In the genomic region with DNA sequence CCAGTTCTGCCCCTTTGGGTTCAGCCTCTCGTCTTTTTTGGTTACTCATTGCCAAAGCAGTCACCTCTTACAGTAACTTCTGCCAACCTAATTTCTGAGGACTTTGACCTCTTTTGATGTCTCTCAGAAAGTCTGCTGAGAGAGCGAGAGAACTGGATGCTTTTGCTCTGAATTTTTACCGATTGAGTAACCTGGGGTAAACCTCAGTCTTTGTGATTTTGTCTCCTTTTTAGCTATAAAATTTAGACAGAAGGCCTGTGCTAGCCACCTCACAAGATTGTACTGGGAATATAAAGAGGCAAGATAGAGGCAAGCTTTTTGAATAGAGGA, we compare ENCODE assay signal across 1 cellular context.
TF ChIP-seq lines count a peak whose summit lies in the region.

No MANE protein-coding gene starts in this region.

TF ChIP-seq in HepG2, 621 proteins besides CTCF, POLR2A, EP300 and RAD21 (continued from another document and continues in another):
- TF ChIP-seq, protein P1, sequence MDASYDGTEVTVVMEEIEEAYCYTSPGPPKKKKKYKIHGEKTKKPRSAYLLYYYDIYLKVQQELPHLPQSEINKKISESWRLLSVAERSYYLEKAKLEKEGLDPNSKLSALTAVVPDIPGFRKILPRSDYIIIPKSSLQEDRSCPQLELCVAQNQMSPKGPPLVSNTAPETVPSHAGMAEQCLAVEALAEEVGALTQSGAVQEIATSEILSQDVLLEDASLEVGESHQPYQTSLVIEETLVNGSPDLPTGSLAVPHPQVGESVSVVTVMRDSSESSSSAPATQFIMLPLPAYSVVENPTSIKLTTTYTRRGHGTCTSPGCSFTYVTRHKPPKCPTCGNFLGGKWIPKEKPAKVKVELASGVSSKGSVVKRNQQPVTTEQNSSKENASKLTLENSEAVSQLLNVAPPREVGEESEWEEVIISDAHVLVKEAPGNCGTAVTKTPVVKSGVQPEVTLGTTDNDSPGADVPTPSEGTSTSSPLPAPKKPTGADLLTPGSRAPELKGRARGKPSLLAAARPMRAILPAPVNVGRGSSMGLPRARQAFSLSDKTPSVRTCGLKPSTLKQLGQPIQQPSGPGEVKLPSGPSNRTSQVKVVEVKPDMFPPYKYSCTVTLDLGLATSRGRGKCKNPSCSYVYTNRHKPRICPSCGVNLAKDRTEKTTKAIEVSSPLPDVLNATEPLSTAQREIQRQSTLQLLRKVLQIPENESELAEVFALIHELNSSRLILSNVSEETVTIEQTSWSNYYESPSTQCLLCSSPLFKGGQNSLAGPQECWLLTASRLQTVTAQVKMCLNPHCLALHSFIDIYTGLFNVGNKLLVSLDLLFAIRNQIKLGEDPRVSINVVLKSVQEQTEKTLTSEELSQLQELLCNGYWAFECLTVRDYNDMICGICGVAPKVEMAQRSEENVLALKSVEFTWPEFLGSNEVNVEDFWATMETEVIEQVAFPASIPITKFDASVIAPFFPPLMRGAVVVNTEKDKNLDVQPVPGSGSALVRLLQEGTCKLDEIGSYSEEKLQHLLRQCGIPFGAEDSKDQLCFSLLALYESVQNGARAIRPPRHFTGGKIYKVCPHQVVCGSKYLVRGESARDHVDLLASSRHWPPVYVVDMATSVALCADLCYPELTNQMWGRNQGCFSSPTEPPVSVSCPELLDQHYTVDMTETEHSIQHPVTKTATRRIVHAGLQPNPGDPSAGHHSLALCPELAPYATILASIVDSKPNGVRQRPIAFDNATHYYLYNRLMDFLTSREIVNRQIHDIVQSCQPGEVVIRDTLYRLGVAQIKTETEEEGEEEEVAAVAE (CRISPR knock-in tag; IDR thresholded peaks at IDR 0.05; ENCODE audit: borderline replicate concordance), result peak; percentile 53; the same call in 1 of the 2 replicates
- TF ChIP-seq NFKBIZ (CRISPR knock-in tag; IDR thresholded peaks at IDR 0.05), result peak; percentile 90
- TF ChIP-seq, protein P2, sequence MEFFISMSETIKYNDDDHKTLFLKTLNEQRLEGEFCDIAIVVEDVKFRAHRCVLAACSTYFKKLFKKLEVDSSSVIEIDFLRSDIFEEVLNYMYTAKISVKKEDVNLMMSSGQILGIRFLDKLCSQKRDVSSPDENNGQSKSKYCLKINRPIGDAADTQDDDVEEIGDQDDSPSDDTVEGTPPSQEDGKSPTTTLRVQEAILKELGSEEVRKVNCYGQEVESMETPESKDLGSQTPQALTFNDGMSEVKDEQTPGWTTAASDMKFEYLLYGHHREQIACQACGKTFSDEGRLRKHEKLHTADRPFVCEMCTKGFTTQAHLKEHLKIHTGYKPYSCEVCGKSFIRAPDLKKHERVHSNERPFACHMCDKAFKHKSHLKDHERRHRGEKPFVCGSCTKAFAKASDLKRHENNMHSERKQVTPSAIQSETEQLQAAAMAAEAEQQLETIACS (CRISPR knock-in tag; IDR thresholded peaks at IDR 0.05), result no peak
- TF ChIP-seq SP140L (CRISPR knock-in tag; IDR thresholded peaks at IDR 0.05; ENCODE audit: borderline replicate concordance), result 0 out of 2 replicates have a peak, but pooled peaks have one; percentile 68
- no peak for TF ChIP-seq ZNF354B (CRISPR knock-in tag; IDR thresholded peaks at IDR 0.05)
- TF ChIP-seq ZBTB1 (CRISPR knock-in tag; IDR thresholded peaks at IDR 0.05; ENCODE audit: borderline replicate concordance), result no peak
- peak; percentile 45; the same call in 1 of the 2 replicates for TF ChIP-seq POLR2AphosphoS5 (IDR thresholded peaks at IDR 0.05; ENCODE audit: low read depth, low read length)
- no peak for TF ChIP-seq GABPA (IDR thresholded peaks at IDR 0.05; ENCODE audit: low read depth, low read length)
- TF ChIP-seq GABPA (CRISPR knock-in tag; IDR thresholded peaks at IDR 0.05; ENCODE audit: low read depth), result no peak
- no peak for TF ChIP-seq POLR2AphosphoS2 (IDR thresholded peaks at IDR 0.05; ENCODE audit: low read depth, low read length)
- peak; percentile 92 for TF ChIP-seq RXRB (CRISPR knock-in tag; IDR thresholded peaks at IDR 0.05; ENCODE audit: borderline replicate concordance)
- TF ChIP-seq ZNF652 (CRISPR knock-in tag; IDR thresholded peaks at IDR 0.05; ENCODE audit: borderline replicate concordance, low read depth), result peak; percentile 78; the same call in 1 of the 2 replicates
- TF ChIP-seq POGZ (CRISPR knock-in tag; IDR thresholded peaks at IDR 0.05), result peak; percentile 79
- no peak for TF ChIP-seq ZNF619 (CRISPR knock-in tag; IDR thresholded peaks at IDR 0.05)
- TF ChIP-seq, protein P3, sequence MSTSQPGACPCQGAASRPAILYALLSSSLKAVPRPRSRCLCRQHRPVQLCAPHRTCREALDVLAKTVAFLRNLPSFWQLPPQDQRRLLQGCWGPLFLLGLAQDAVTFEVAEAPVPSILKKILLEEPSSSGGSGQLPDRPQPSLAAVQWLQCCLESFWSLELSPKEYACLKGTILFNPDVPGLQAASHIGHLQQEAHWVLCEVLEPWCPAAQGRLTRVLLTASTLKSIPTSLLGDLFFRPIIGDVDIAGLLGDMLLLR (CRISPR knock-in tag; IDR thresholded peaks at IDR 0.05), result no peak
- TF ChIP-seq ZNF878 (CRISPR knock-in tag; IDR thresholded peaks at IDR 0.05), result peak; percentile 47; the same call in 1 of the 2 replicates
- TF ChIP-seq, protein P4, sequence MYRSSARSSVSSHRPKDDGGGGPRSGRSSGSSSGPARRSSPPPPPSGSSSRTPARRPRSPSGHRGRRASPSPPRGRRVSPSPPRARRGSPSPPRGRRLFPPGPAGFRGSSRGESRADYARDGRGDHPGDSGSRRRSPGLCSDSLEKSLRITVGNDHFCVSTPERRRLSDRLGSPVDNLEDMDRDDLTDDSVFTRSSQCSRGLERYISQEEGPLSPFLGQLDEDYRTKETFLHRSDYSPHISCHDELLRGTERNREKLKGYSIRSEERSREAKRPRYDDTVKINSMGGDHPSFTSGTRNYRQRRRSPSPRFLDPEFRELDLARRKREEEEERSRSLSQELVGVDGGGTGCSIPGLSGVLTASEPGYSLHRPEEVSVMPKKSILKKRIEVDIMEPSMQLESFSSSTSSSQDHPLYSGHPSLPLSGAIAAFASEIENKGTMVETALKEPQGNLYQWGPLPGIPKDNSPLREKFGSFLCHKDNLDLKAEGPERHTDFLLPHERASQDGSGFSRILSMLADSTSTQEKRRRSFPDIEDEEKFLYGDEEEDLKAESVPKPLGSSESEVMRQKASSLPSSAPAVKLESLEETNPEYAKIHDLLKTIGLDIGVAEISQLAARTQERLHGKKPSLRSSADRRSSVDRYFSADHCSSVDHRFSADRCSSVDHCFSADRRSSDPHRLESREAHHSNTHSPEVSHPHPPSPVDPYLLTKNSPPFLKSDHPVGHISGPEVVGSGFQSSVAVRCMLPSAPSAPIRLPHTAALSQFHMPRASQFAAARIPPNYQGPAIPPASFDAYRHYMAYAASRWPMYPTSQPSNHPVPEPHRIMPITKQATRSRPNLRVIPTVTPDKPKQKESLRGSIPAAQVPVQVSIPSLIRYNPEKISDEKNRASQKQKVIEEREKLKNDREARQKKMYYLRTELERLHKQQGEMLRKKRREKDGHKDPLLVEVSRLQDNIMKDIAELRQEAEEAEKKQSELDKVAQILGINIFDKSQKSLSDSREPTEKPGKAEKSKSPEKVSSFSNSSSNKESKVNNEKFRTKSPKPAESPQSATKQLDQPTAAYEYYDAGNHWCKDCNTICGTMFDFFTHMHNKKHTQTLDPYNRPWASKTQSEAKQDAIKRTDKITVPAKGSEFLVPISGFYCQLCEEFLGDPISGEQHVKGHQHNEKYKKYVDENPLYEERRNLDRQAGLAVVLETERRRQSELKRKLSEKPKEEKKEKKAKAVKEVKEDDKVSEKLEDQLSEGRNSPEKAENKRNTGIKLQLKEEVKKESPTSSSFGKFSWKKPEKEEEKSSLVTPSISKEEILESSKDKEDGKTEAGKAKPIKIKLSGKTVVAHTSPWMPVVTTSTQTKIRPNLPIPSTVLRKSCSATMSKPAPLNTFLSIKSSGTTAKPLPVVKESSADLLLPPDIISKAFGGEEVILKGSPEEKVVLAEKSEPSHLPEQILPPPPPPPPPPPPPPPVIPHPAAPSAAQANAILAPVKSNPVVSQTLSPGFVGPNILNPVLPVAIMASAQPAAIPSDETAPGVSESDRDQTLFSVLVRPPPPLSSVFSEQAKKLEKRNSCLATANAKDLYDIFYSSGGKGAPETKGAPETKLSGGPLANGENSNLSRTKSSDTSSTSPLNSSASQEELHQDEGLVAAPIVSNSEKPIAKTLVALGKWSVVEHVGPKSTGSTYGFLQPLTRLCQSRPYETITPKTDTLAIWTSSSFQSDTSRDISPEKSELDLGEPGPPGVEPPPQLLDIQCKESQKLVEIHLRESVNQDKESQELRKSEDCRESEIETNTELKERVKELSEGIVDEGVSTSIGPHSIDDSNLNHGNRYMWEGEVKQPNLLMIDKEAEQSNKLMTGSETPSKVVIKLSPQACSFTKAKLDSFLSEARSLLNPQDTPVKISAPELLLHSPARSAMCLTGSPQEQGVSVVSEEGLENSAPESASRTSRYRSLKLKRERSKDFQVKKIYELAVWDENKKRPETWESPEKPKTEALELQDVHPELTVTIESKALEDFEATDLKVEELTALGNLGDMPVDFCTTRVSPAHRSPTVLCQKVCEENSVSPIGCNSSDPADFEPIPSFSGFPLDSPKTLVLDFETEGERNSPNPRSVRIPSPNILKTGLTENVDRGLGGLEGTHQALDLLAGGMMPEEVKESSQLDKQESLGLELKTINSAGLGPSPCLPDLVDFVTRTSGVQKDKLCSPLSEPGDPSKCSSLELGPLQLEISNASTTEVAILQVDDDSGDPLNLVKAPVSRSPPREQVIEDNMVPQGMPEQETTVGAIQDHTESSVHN (CRISPR knock-in tag; IDR thresholded peaks at IDR 0.05), result no peak
- no peak for TF ChIP-seq ZNF777 (CRISPR knock-in tag; IDR thresholded peaks at IDR 0.05)
- TF ChIP-seq SATB2 (CRISPR knock-in tag; IDR thresholded peaks at IDR 0.05), result no peak
- TF ChIP-seq ASH2L (IDR thresholded peaks at IDR 0.05; ENCODE audit: insufficient read length, low read depth, low read length), result peak; percentile 76
- TF ChIP-seq, protein P5, sequence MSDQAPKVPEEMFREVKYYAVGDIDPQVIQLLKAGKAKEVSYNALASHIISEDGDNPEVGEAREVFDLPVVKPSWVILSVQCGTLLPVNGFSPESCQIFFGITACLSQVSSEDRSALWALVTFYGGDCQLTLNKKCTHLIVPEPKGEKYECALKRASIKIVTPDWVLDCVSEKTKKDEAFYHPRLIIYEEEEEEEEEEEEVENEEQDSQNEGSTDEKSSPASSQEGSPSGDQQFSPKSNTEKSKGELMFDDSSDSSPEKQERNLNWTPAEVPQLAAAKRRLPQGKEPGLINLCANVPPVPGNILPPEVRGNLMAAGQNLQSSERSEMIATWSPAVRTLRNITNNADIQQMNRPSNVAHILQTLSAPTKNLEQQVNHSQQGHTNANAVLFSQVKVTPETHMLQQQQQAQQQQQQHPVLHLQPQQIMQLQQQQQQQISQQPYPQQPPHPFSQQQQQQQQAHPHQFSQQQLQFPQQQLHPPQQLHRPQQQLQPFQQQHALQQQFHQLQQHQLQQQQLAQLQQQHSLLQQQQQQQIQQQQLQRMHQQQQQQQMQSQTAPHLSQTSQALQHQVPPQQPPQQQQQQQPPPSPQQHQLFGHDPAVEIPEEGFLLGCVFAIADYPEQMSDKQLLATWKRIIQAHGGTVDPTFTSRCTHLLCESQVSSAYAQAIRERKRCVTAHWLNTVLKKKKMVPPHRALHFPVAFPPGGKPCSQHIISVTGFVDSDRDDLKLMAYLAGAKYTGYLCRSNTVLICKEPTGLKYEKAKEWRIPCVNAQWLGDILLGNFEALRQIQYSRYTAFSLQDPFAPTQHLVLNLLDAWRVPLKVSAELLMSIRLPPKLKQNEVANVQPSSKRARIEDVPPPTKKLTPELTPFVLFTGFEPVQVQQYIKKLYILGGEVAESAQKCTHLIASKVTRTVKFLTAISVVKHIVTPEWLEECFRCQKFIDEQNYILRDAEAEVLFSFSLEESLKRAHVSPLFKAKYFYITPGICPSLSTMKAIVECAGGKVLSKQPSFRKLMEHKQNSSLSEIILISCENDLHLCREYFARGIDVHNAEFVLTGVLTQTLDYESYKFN (CRISPR knock-in tag; conservative IDR thresholded peaks at IDR 0.05), result peak; percentile 98
- TF ChIP-seq NONO (IDR thresholded peaks at IDR 0.05), result no peak
- peak; percentile 45; the same call in 1 of the 2 replicates for TF ChIP-seq NONO (CRISPR knock-in tag; conservative IDR thresholded peaks at IDR 0.05)
- no peak for TF ChIP-seq MZF1 (CRISPR knock-in tag; IDR thresholded peaks at IDR 0.05; ENCODE audit: borderline replicate concordance)
- TF ChIP-seq ARNT2 (CRISPR knock-in tag; IDR thresholded peaks at IDR 0.05; ENCODE audit: low read depth), result no peak
- 0 out of 2 replicates have a peak, but pooled peaks have one; percentile 25 for TF ChIP-seq DMAP1 (CRISPR knock-in tag; IDR thresholded peaks at IDR 0.05)
- TF ChIP-seq U2AF1 (optimal IDR thresholded peaks at IDR 0.05; ENCODE audit: low read depth, low read length), result no peak
- TF ChIP-seq RFX5 (IDR thresholded peaks at IDR 0.05; ENCODE audit: low read depth, low read length), result no peak
- no peak for TF ChIP-seq PCBP1 (IDR thresholded peaks at IDR 0.05; ENCODE audit: borderline replicate concordance, low read depth, low read length)
- no peak for TF ChIP-seq REPIN1 (CRISPR knock-in tag; IDR thresholded peaks at IDR 0.05; ENCODE audit: borderline replicate concordance, low read depth)
- TF ChIP-seq ZNF17 (CRISPR knock-in tag; IDR thresholded peaks at IDR 0.05), result no peak
- TF ChIP-seq, protein P6, sequence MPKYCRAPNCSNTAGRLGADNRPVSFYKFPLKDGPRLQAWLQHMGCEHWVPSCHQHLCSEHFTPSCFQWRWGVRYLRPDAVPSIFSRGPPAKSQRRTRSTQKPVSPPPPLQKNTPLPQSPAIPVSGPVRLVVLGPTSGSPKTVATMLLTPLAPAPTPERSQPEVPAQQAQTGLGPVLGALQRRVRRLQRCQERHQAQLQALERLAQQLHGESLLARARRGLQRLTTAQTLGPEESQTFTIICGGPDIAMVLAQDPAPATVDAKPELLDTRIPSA (CRISPR knock-in tag; IDR thresholded peaks at IDR 0.05; ENCODE audit: borderline replicate concordance), result no peak
- TF ChIP-seq PCBP2 (optimal IDR thresholded peaks at IDR 0.05; ENCODE audit: low read depth, low read length, poor library complexity, severe bottlenecking), result no peak
- TF ChIP-seq, protein P7, sequence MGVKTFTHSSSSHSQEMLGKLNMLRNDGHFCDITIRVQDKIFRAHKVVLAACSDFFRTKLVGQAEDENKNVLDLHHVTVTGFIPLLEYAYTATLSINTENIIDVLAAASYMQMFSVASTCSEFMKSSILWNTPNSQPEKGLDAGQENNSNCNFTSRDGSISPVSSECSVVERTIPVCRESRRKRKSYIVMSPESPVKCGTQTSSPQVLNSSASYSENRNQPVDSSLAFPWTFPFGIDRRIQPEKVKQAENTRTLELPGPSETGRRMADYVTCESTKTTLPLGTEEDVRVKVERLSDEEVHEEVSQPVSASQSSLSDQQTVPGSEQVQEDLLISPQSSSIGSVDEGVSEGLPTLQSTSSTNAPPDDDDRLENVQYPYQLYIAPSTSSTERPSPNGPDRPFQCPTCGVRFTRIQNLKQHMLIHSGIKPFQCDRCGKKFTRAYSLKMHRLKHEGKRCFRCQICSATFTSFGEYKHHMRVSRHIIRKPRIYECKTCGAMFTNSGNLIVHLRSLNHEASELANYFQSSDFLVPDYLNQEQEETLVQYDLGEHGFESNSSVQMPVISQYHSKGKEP (CRISPR knock-in tag; IDR thresholded peaks at IDR 0.05), result no peak
- TF ChIP-seq TOPORS (CRISPR knock-in tag; IDR thresholded peaks at IDR 0.05), result no peak
- TF ChIP-seq ZNF776 (CRISPR knock-in tag; IDR thresholded peaks at IDR 0.05), result no peak
- TF ChIP-seq ZNF430 (CRISPR knock-in tag; IDR thresholded peaks at IDR 0.05), result no peak
- TF ChIP-seq ZBTB21 (CRISPR knock-in tag; IDR thresholded peaks at IDR 0.05), result no peak
- no peak for TF ChIP-seq MTF2 (CRISPR knock-in tag; IDR thresholded peaks at IDR 0.05; ENCODE audit: borderline replicate concordance)
- no peak for TF ChIP-seq CHCHD3 (CRISPR knock-in tag; IDR thresholded peaks at IDR 0.05)
- no peak for TF ChIP-seq ZNF343 (CRISPR knock-in tag; IDR thresholded peaks at IDR 0.05)
- no peak for TF ChIP-seq ZNF616 (CRISPR knock-in tag; IDR thresholded peaks at IDR 0.05; ENCODE audit: low read depth)
- no peak for TF ChIP-seq NFE2L1 (CRISPR knock-in tag; IDR thresholded peaks at IDR 0.05; ENCODE audit: borderline replicate concordance)
- TF ChIP-seq NFIC (IDR thresholded peaks at IDR 0.05; ENCODE audit: low read length), result peak; percentile 91
